Comparison of ENCODE assay signal across 1 cellular context in the genomic region with DNA sequence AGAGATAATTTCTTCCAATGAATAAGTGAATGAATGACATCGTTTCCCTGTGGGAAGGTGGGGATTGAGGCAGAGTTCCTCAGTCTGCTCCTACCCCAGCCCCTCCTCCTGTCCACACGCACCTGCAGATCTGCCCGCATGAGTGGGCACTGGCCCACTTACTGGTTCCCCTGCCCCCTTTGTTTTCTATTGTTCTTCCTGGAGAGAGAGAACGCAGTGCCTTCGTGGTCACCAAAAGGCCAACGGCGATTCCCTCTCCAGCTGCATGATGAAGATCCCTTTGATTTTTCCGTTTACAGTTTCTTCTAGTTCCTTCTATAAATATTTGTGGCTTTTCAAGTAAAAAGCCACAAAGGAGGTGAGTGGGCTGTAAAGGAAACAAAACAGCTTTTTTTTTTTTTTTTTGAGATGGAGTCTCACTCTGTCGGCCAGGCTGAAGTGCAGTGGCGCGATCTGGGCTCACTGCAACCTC.
A peak's percentile ranks its signal among the peaks of the same experiment; 100 is the strongest.
TF ChIP-seq lines count a peak whose summit lies in the region.

No MANE protein-coding gene starts in this region.

TF ChIP-seq in GM12878, 131 proteins besides CTCF, POLR2A, EP300 and RAD21 (continued from another document and continues in another):
- TF ChIP-seq, protein P1, sequence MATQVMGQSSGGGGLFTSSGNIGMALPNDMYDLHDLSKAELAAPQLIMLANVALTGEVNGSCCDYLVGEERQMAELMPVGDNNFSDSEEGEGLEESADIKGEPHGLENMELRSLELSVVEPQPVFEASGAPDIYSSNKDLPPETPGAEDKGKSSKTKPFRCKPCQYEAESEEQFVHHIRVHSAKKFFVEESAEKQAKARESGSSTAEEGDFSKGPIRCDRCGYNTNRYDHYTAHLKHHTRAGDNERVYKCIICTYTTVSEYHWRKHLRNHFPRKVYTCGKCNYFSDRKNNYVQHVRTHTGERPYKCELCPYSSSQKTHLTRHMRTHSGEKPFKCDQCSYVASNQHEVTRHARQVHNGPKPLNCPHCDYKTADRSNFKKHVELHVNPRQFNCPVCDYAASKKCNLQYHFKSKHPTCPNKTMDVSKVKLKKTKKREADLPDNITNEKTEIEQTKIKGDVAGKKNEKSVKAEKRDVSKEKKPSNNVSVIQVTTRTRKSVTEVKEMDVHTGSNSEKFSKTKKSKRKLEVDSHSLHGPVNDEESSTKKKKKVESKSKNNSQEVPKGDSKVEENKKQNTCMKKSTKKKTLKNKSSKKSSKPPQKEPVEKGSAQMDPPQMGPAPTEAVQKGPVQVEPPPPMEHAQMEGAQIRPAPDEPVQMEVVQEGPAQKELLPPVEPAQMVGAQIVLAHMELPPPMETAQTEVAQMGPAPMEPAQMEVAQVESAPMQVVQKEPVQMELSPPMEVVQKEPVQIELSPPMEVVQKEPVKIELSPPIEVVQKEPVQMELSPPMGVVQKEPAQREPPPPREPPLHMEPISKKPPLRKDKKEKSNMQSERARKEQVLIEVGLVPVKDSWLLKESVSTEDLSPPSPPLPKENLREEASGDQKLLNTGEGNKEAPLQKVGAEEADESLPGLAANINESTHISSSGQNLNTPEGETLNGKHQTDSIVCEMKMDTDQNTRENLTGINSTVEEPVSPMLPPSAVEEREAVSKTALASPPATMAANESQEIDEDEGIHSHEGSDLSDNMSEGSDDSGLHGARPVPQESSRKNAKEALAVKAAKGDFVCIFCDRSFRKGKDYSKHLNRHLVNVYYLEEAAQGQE (IDR thresholded peaks at IDR 0.05; ENCODE audit: low read depth, low read length): no peak
- TF ChIP-seq, protein P2, sequence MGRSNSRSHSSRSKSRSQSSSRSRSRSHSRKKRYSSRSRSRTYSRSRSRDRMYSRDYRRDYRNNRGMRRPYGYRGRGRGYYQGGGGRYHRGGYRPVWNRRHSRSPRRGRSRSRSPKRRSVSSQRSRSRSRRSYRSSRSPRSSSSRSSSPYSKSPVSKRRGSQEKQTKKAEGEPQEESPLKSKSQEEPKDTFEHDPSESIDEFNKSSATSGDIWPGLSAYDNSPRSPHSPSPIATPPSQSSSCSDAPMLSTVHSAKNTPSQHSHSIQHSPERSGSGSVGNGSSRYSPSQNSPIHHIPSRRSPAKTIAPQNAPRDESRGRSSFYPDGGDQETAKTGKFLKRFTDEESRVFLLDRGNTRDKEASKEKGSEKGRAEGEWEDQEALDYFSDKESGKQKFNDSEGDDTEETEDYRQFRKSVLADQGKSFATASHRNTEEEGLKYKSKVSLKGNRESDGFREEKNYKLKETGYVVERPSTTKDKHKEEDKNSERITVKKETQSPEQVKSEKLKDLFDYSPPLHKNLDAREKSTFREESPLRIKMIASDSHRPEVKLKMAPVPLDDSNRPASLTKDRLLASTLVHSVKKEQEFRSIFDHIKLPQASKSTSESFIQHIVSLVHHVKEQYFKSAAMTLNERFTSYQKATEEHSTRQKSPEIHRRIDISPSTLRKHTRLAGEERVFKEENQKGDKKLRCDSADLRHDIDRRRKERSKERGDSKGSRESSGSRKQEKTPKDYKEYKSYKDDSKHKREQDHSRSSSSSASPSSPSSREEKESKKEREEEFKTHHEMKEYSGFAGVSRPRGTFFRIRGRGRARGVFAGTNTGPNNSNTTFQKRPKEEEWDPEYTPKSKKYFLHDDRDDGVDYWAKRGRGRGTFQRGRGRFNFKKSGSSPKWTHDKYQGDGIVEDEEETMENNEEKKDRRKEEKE (IDR thresholded peaks at IDR 0.05): no peak
- TF ChIP-seq MYB (IDR thresholded peaks at IDR 0.05; ENCODE audit: borderline replicate concordance, low read depth, low read length): 0 out of 2 replicates have a peak, but pooled peaks have one; percentile 33
- no peak for TF ChIP-seq SIX5 (IDR thresholded peaks at IDR 0.05; ENCODE audit: low read depth, low read length, severe bottlenecking)
- no peak for TF ChIP-seq CHD4 (IDR thresholded peaks at IDR 0.05)
- peak in 1 of 2 experiments; percentile 31; a peak in 1 of 4 replicates for TF ChIP-seq BHLHE40 (IDR thresholded peaks at IDR 0.05; ENCODE audit: borderline replicate concordance in 1 of 2, low read depth in 2 of 2, low read length in 1 of 2)
- no peak for TF ChIP-seq STAT3 (IDR thresholded peaks at IDR 0.05; ENCODE audit: low read depth, low read length)
- TF ChIP-seq, protein P3, sequence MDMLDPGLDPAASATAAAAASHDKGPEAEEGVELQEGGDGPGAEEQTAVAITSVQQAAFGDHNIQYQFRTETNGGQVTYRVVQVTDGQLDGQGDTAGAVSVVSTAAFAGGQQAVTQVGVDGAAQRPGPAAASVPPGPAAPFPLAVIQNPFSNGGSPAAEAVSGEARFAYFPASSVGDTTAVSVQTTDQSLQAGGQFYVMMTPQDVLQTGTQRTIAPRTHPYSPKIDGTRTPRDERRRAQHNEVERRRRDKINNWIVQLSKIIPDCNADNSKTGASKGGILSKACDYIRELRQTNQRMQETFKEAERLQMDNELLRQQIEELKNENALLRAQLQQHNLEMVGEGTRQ (IDR thresholded peaks at IDR 0.05; ENCODE audit: borderline replicate concordance, low read depth, low read length): no peak
- TF ChIP-seq SIN3A (IDR thresholded peaks at IDR 0.05; ENCODE audit: low read depth, low read length): no peak
- peak; percentile 21; the same call in 1 of the 2 replicates for TF ChIP-seq ZBED1 (IDR thresholded peaks at IDR 0.05; ENCODE audit: borderline replicate concordance)
- TF ChIP-seq TCF3 (IDR thresholded peaks at IDR 0.05; ENCODE audit: borderline replicate concordance, insufficient read depth, low read depth, low read length): 0 out of 2 replicates have a peak, but pooled peaks have one; percentile 19
- TF ChIP-seq, protein P4, sequence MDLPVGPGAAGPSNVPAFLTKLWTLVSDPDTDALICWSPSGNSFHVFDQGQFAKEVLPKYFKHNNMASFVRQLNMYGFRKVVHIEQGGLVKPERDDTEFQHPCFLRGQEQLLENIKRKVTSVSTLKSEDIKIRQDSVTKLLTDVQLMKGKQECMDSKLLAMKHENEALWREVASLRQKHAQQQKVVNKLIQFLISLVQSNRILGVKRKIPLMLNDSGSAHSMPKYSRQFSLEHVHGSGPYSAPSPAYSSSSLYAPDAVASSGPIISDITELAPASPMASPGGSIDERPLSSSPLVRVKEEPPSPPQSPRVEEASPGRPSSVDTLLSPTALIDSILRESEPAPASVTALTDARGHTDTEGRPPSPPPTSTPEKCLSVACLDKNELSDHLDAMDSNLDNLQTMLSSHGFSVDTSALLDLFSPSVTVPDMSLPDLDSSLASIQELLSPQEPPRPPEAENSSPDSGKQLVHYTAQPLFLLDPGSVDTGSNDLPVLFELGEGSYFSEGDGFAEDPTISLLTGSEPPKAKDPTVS (IDR thresholded peaks at IDR 0.05; ENCODE audit: low read depth, low read length): no peak
- TF ChIP-seq SUZ12 (IDR thresholded peaks at IDR 0.05; ENCODE audit: unreplicated experiment): no peak
- TF ChIP-seq, protein P5, sequence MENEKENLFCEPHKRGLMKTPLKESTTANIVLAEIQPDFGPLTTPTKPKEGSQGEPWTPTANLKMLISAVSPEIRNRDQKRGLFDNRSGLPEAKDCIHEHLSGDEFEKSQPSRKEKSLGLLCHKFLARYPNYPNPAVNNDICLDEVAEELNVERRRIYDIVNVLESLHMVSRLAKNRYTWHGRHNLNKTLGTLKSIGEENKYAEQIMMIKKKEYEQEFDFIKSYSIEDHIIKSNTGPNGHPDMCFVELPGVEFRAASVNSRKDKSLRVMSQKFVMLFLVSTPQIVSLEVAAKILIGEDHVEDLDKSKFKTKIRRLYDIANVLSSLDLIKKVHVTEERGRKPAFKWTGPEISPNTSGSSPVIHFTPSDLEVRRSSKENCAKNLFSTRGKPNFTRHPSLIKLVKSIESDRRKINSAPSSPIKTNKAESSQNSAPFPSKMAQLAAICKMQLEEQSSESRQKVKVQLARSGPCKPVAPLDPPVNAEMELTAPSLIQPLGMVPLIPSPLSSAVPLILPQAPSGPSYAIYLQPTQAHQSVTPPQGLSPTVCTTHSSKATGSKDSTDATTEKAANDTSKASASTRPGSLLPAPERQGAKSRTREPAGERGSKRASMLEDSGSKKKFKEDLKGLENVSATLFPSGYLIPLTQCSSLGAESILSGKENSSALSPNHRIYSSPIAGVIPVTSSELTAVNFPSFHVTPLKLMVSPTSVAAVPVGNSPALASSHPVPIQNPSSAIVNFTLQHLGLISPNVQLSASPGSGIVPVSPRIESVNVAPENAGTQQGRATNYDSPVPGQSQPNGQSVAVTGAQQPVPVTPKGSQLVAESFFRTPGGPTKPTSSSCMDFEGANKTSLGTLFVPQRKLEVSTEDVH (IDR thresholded peaks at IDR 0.05; ENCODE audit: low read depth, partially characterized antibody): no peak
- no peak for TF ChIP-seq STAT1 (conservative IDR thresholded peaks at IDR 0.05)
- TF ChIP-seq, protein P6, sequence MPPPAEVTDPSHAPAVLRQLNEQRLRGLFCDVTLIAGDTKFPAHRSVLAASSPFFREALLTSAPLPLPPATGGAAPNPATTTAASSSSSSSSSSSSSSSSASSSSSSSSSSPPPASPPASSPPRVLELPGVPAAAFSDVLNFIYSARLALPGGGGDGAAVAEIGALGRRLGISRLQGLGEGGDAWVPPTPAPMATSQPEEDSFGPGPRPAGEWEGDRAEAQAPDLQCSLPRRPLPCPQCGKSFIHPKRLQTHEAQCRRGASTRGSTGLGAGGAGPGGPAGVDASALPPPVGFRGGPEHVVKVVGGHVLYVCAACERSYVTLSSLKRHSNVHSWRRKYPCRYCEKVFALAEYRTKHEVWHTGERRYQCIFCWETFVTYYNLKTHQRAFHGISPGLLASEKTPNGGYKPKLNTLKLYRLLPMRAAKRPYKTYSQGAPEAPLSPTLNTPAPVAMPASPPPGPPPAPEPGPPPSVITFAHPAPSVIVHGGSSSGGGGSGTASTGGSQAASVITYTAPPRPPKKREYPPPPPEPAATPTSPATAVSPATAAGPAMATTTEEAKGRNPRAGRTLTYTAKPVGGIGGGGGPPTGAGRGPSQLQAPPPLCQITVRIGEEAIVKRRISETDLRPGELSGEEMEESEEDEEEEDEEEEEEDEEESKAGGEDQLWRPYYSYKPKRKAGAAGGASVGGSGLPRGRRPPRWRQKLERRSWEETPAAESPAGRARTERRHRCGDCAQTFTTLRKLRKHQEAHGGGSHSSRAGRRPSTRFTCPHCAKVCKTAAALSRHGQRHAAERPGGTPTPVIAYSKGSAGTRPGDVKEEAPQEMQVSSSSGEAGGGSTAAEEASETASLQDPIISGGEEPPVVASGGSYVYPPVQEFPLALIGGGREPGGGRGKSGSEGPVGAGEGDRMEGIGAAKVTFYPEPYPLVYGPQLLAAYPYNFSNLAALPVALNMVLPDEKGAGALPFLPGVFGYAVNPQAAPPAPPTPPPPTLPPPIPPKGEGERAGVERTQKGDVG (CRISPR knock-in tag; IDR thresholded peaks at IDR 0.05): no peak
- TF ChIP-seq, protein P7, sequence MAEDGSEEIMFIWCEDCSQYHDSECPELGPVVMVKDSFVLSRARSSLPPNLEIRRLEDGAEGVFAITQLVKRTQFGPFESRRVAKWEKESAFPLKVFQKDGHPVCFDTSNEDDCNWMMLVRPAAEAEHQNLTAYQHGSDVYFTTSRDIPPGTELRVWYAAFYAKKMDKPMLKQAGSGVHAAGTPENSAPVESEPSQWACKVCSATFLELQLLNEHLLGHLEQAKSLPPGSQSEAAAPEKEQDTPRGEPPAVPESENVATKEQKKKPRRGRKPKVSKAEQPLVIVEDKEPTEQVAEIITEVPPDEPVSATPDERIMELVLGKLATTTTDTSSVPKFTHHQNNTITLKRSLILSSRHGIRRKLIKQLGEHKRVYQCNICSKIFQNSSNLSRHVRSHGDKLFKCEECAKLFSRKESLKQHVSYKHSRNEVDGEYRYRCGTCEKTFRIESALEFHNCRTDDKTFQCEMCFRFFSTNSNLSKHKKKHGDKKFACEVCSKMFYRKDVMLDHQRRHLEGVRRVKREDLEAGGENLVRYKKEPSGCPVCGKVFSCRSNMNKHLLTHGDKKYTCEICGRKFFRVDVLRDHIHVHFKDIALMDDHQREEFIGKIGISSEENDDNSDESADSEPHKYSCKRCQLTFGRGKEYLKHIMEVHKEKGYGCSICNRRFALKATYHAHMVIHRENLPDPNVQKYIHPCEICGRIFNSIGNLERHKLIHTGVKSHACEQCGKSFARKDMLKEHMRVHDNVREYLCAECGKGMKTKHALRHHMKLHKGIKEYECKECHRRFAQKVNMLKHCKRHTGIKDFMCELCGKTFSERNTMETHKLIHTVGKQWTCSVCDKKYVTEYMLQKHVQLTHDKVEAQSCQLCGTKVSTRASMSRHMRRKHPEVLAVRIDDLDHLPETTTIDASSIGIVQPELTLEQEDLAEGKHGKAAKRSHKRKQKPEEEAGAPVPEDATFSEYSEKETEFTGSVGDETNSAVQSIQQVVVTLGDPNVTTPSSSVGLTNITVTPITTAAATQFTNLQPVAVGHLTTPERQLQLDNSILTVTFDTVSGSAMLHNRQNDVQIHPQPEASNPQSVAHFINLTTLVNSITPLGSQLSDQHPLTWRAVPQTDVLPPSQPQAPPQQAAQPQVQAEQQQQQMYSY (CRISPR knock-in tag; IDR thresholded peaks at IDR 0.05): no peak
- no peak for TF ChIP-seq CEBPB (IDR thresholded peaks at IDR 0.05; ENCODE audit: borderline replicate concordance in 1 of 2, low read depth in 2 of 2, low read length in 2 of 2)
- no peak for TF ChIP-seq POU2F2 (IDR thresholded peaks at IDR 0.05; ENCODE audit: borderline replicate concordance, low read depth, low read length)
- TF ChIP-seq NFIC (IDR thresholded peaks at IDR 0.05; ENCODE audit: low read depth, low read length): peak; percentile 65; the same call in 1 of the 2 replicates
- TF ChIP-seq RB1 (IDR thresholded peaks at IDR 0.05; ENCODE audit: borderline replicate concordance): no peak
- TF ChIP-seq, protein P8, sequence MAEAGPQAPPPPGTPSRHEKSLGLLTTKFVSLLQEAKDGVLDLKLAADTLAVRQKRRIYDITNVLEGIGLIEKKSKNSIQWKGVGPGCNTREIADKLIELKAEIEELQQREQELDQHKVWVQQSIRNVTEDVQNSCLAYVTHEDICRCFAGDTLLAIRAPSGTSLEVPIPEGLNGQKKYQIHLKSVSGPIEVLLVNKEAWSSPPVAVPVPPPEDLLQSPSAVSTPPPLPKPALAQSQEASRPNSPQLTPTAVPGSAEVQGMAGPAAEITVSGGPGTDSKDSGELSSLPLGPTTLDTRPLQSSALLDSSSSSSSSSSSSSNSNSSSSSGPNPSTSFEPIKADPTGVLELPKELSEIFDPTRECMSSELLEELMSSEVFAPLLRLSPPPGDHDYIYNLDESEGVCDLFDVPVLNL (IDR thresholded peaks at IDR 0.05; ENCODE audit: low read depth, low read length): no peak
- TF ChIP-seq, protein P9, sequence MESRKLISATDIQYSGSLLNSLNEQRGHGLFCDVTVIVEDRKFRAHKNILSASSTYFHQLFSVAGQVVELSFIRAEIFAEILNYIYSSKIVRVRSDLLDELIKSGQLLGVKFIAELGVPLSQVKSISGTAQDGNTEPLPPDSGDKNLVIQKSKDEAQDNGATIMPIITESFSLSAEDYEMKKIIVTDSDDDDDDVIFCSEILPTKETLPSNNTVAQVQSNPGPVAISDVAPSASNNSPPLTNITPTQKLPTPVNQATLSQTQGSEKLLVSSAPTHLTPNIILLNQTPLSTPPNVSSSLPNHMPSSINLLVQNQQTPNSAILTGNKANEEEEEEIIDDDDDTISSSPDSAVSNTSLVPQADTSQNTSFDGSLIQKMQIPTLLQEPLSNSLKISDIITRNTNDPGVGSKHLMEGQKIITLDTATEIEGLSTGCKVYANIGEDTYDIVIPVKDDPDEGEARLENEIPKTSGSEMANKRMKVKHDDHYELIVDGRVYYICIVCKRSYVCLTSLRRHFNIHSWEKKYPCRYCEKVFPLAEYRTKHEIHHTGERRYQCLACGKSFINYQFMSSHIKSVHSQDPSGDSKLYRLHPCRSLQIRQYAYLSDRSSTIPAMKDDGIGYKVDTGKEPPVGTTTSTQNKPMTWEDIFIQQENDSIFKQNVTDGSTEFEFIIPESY (IDR thresholded peaks at IDR 0.05): no peak
- 0 out of 2 replicates have a peak, but pooled peaks have one; percentile 17 for TF ChIP-seq CREB1 (IDR thresholded peaks at IDR 0.05; ENCODE audit: low read depth)
- 0 out of 2 replicates have a peak, but pooled peaks have one; percentile 29 for TF ChIP-seq NBN (IDR thresholded peaks at IDR 0.05)
- TF ChIP-seq, protein P10, sequence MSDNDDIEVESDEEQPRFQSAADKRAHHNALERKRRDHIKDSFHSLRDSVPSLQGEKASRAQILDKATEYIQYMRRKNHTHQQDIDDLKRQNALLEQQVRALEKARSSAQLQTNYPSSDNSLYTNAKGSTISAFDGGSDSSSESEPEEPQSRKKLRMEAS (IDR thresholded peaks at IDR 0.05; ENCODE audit: low read depth, low read length): no peak
- TF ChIP-seq NFYA (IDR thresholded peaks at IDR 0.05; ENCODE audit: borderline replicate concordance, low read depth, low read length): no peak
